28 cellular contexts compared by ENCODE assay signal in genomic region chr15:80654299-80654698, GRCh38.
"Had no signal": no experiment of that assay in that cellular context is flagged by ENCODE, and none has a peak within 500 bp of the region (broad histone marks: within the 10 kb centered on the region; RNA-seq: fewer than 3 reads in every experiment).

No MANE protein-coding gene starts in this region.

- H3K9me3 ChIP-seq: gastrocnemius medialis, right lobe of liver had no signal

- H3K9ac ChIP-seq: parathyroid adenoma had no signal

- H3K4me3 ChIP-seq: coronary artery, gastrocnemius medialis, hepatocyte, lung, mucosa of descending colon, right lobe of liver, thoracic aorta, tibial nerve, upper lobe of right lung, uterus had no signal

- H3K27me3 Mint-ChIP-seq: progenitor cell of endocrine pancreas had no signal

- H3K27me3 ChIP-seq: gastrocnemius medialis, hepatocyte, right lobe of liver, tibial nerve, upper lobe of right lung, uterus had no signal

- ATAC-seq: gastrocnemius medialis; left lobe of liver; mucosa of descending colon; natural killer cell treated with Interleukin-12 subunit alpha and Interleukin-12 subunit beta and Interleukin-15 and Interleukin-18, amount 100 ng/mL, for 72 hours; right lobe of liver; stimulated activated naive B cell treated with anti-CD40 and anti-IgM and Interleukin-4, amounts not matched to agents 10 μg/mL and 1 μg/mL and 100 μg/mL, for 72 hours; upper lobe of right lung had no signal

- H3K27ac Mint-ChIP-seq: memory B cell; mesothelial cell of epicardium; naive B cell; natural killer cell treated with Interleukin-12 subunit alpha and Interleukin-12 subunit beta and Interleukin-15 and Interleukin-18, amount 100 ng/mL, for 72 hours; progenitor cell of endocrine pancreas; stimulated activated naive B cell treated with anti-CD40 and anti-IgM and Interleukin-4, amounts not matched to agents 10 μg/mL and 1 μg/mL and 100 μg/mL, for 72 hours; stimulated activated naive CD8-positive, alpha-beta T cell treated with anti-CD3 and anti-CD28 coated beads, Interleukin-15, Interleukin-2, amounts not matched to agents 100 ng/mL and 50 ng/mL, for 24 hours had no signal

- H3K36me3 ChIP-seq: gastrocnemius medialis, right lobe of liver, thoracic aorta, tibial nerve, upper lobe of right lung, uterus had no signal

- H3K4me1 Mint-ChIP-seq: memory B cell; mesothelial cell of epicardium; naive B cell; neural crest cell; stimulated activated naive B cell treated with anti-CD40 and anti-IgM and Interleukin-4, amounts not matched to agents 10 μg/mL and 1 μg/mL and 100 μg/mL, for 72 hours had no signal

- H3K36me3 Mint-ChIP-seq: mesothelial cell of epicardium had no signal

- DNase-seq: dermis blood vessel endothelial cell; effector memory CD4-positive, alpha-beta T cell; erythroblast; gastrocnemius medialis; head of caudate nucleus; kidney; mucosa of descending colon; naive B cell; right lobe of liver; small intestine; stimulated activated CD4-positive, alpha-beta T cell treated with anti-CD3 and anti-CD28 coated beads, Interleukin-15, amount 100 ng/mL, for 24 hours; stimulated activated CD4-positive, alpha-beta T cell treated with anti-CD3 and anti-CD28 coated beads, Interleukin-2, amount 100 ng/mL, for 48 hours; stimulated activated naive B cell treated with anti-CD40 and anti-IgM and Interleukin-4, amounts not matched to agents 10 μg/mL and 1 μg/mL and 100 μg/mL, for 72 hours; upper lobe of right lung; uterus had no signal

- H3K27ac ChIP-seq: coronary artery, gastrocnemius medialis, hepatocyte, parathyroid adenoma, right lobe of liver, thoracic aorta, tibial nerve, upper lobe of right lung, uterus had no signal

- H3K4me1 ChIP-seq: gastrocnemius medialis, parathyroid adenoma, right lobe of liver, tibial nerve, upper lobe of right lung, uterus had no signal

- H3K4me3 Mint-ChIP-seq: memory B cell; mesothelial cell of epicardium; naive B cell; natural killer cell treated with Interleukin-12 subunit alpha and Interleukin-12 subunit beta and Interleukin-15 and Interleukin-18, amount 100 ng/mL, for 72 hours; neural crest cell; stimulated activated naive B cell treated with anti-CD40 and anti-IgM and Interleukin-4, amounts not matched to agents 10 μg/mL and 1 μg/mL and 100 μg/mL, for 72 hours; stimulated activated naive CD8-positive, alpha-beta T cell treated with anti-CD3 and anti-CD28 coated beads, Interleukin-15, Interleukin-2, amounts not matched to agents 100 ng/mL and 50 ng/mL, for 24 hours had no signal
